1 cellular context compared by ENCODE assay signal in the genomic region with DNA sequence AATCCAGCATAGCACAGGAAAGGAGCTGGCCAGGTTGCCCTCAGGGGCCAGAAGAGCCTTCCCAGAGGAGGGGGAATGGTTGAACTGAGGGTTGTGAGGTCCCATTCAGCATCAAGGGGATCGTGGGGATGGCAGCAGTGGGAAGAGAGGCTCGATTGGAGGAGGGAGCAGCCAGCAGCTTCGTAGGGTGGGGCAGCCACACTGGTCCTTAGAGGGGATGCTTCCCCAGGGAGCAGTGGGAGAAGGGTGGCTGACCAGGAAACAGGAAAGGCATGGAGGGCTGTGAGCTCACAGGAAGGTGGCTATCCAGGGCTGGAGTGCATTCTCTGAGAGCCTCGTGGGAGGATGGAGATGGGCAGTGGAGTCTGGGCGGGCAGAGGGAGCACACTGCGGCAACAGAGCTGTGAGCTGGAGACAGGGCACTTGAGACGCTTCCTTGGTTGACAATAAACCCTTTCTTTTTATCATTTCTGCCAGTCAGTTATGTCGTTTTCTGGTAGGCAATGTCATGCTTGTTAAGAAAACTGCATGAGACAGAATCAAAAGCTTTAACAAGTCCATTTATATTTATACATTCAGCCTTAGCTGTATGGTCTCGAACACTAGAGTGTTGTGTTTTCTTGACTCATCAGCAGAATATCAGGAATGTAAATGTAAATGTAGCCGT.
TF ChIP-seq lines count a peak whose summit lies in the region.

No MANE protein-coding gene starts in this region.

TF ChIP-seq in GM23338, 12 proteins besides CTCF, POLR2A, EP300 and RAD21 (continued from another document):
- TF ChIP-seq, protein P1, sequence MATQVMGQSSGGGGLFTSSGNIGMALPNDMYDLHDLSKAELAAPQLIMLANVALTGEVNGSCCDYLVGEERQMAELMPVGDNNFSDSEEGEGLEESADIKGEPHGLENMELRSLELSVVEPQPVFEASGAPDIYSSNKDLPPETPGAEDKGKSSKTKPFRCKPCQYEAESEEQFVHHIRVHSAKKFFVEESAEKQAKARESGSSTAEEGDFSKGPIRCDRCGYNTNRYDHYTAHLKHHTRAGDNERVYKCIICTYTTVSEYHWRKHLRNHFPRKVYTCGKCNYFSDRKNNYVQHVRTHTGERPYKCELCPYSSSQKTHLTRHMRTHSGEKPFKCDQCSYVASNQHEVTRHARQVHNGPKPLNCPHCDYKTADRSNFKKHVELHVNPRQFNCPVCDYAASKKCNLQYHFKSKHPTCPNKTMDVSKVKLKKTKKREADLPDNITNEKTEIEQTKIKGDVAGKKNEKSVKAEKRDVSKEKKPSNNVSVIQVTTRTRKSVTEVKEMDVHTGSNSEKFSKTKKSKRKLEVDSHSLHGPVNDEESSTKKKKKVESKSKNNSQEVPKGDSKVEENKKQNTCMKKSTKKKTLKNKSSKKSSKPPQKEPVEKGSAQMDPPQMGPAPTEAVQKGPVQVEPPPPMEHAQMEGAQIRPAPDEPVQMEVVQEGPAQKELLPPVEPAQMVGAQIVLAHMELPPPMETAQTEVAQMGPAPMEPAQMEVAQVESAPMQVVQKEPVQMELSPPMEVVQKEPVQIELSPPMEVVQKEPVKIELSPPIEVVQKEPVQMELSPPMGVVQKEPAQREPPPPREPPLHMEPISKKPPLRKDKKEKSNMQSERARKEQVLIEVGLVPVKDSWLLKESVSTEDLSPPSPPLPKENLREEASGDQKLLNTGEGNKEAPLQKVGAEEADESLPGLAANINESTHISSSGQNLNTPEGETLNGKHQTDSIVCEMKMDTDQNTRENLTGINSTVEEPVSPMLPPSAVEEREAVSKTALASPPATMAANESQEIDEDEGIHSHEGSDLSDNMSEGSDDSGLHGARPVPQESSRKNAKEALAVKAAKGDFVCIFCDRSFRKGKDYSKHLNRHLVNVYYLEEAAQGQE (IDR thresholded peaks at IDR 0.05; ENCODE audit: unreplicated experiment), result no peak
- TF ChIP-seq EZH2phosphoT487 (IDR thresholded peaks at IDR 0.05; ENCODE audit: unreplicated experiment), result no peak
- TF ChIP-seq EZH2 (IDR thresholded peaks at IDR 0.05; ENCODE audit: low read depth, unreplicated experiment), result no peak
- TF ChIP-seq STAT1 (IDR thresholded peaks at IDR 0.05; ENCODE audit: unreplicated experiment), result no peak
- no peak for TF ChIP-seq CREB1 (CRISPR knock-in tag; IDR thresholded peaks at IDR 0.05; ENCODE audit: low read depth)
- TF ChIP-seq JUNB (IDR thresholded peaks at IDR 0.05; ENCODE audit: unreplicated experiment), result no peak
- TF ChIP-seq, protein P2, sequence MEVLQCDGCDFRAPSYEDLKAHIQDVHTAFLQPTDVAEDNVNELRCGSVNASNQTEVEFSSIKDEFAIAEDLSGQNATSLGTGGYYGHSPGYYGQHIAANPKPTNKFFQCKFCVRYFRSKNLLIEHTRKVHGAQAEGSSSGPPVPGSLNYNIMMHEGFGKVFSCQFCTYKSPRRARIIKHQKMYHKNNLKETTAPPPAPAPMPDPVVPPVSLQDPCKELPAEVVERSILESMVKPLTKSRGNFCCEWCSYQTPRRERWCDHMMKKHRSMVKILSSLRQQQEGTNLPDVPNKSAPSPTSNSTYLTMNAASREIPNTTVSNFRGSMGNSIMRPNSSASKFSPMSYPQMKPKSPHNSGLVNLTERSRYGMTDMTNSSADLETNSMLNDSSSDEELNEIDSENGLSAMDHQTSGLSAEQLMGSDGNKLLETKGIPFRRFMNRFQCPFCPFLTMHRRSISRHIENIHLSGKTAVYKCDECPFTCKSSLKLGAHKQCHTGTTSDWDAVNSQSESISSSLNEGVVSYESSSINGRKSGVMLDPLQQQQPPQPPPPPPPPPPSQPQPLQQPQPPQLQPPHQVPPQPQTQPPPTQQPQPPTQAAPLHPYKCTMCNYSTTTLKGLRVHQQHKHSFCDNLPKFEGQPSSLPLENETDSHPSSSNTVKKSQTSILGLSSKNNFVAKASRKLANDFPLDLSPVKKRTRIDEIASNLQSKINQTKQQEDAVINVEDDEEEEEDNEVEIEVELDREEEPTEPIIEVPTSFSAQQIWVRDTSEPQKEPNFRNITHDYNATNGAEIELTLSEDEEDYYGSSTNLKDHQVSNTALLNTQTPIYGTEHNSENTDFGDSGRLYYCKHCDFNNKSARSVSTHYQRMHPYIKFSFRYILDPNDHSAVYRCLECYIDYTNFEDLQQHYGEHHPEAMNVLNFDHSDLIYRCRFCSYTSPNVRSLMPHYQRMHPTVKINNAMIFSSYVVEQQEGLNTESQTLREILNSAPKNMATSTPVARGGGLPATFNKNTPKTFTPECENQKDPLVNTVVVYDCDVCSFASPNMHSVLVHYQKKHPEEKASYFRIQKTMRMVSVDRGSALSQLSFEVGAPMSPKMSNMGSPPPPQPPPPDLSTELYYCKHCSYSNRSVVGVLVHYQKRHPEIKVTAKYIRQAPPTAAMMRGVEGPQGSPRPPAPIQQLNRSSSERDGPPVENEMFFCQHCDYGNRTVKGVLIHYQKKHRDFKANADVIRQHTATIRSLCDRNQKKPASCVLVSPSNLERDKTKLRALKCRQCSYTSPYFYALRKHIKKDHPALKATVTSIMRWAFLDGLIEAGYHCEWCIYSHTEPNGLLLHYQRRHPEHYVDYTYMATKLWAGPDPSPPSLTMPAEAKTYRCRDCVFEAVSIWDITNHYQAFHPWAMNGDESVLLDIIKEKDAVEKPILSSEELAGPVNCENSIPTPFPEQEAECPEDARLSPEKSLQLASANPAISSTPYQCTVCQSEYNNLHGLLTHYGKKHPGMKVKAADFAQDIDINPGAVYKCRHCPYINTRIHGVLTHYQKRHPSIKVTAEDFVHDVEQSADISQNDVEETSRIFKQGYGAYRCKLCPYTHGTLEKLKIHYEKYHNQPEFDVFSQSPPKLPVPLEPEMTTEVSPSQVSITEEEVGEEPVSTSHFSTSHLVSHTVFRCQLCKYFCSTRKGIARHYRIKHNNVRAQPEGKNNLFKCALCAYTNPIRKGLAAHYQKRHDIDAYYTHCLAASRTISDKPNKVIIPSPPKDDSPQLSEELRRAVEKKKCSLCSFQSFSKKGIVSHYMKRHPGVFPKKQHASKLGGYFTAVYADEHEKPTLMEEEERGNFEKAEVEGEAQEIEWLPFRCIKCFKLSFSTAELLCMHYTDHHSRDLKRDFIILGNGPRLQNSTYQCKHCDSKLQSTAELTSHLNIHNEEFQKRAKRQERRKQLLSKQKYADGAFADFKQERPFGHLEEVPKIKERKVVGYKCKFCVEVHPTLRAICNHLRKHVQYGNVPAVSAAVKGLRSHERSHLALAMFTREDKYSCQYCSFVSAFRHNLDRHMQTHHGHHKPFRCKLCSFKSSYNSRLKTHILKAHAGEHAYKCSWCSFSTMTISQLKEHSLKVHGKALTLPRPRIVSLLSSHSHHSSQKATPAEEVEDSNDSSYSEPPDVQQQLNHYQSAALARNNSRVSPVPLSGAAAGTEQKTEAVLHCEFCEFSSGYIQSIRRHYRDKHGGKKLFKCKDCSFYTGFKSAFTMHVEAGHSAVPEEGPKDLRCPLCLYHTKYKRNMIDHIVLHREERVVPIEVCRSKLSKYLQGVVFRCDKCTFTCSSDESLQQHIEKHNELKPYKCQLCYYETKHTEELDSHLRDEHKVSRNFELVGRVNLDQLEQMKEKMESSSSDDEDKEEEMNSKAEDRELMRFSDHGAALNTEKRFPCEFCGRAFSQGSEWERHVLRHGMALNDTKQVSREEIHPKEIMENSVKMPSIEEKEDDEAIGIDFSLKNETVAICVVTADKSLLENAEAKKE (CRISPR knock-in tag; IDR thresholded peaks at IDR 0.05), result no peak
- TF ChIP-seq, protein P3, sequence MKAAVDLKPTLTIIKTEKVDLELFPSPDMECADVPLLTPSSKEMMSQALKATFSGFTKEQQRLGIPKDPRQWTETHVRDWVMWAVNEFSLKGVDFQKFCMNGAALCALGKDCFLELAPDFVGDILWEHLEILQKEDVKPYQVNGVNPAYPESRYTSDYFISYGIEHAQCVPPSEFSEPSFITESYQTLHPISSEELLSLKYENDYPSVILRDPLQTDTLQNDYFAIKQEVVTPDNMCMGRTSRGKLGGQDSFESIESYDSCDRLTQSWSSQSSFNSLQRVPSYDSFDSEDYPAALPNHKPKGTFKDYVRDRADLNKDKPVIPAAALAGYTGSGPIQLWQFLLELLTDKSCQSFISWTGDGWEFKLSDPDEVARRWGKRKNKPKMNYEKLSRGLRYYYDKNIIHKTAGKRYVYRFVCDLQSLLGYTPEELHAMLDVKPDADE (IDR thresholded peaks at IDR 0.05), result no peak
- TF ChIP-seq ZNF114 (CRISPR knock-in tag; IDR thresholded peaks at IDR 0.05), result no peak
- TF ChIP-seq NANOG (IDR thresholded peaks at IDR 0.05; ENCODE audit: borderline replicate concordance), result no peak
